18 cellular contexts compared by ENCODE assay signal in the genomic region with DNA sequence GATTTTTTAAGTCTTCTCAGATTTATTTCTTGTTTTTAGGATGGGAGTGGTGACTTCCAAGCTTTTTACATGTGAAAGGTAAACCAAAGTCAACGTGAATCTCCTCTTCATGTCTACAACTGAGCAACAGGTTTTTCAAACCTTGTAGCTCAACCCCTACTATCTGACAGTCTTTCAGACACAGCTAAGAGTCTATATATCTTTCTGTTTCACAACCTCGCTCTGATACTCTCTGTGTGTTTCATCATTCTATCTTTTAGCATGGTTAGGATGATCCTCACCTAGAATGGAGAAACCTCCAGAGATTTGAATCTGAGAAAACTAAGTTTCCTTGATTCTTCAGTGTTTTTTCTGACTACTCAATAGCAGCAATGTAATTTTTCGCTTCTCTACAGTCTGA.
"Had no signal": no experiment of that assay in that cellular context is flagged by ENCODE, and none has a peak within 500 bp of the region (broad histone marks: within the 10 kb centered on the region; RNA-seq: fewer than 3 reads in every experiment).

No MANE protein-coding gene starts in this region.

- H3K27ac ChIP-seq: SJSA1, SK-N-MC had no signal

- H3K4me3 ChIP-seq: SJSA1, SK-N-MC had no signal

- DNase-seq: KBM-7, NCI-H1092, NCI-H1105 treated with DMSO at 0.1 percent for 48 hours, NCI-H1417 treated with DMSO at 0.1 percent for 48 hours, NCI-H146, NCI-H1694 treated with DMSO at 0.1 percent for 48 hours, NCI-H1930, NCI-H2081, NCI-H2107, NCI-H2227 treated with DMSO at 0.1 percent for 48 hours, NCI-H524, NCI-H526 treated with DMSO at 0.1 percent for 48 hours, NCI-H748 treated with DMSO at 0.1 percent for 48 hours, Right ventricle myocardium superior, RPMI8226, SIG-M5 had no signal
